Comparison of ENCODE assay signal across 11 cellular contexts in genomic region chr2:101341421-101341820, GRCh38. TPM values are rescaled to one million over a fixed set of nuclear protein-coding genes. Genes with fewer than 3 reads are reported as not detected.
A peak's percentile ranks its signal among the peaks of the same experiment; 100 is the strongest.
DNase-seq lines count a peak whose midpoint lies in the region; ATAC-seq and TF ChIP-seq lines count a peak whose summit lies in the region.
"Had no signal": no experiment of that assay in that cellular context is flagged by ENCODE, and none has a peak within 500 bp of the region (broad histone marks: within the 10 kb centered on the region; RNA-seq: fewer than 3 reads in every experiment).

No MANE protein-coding gene starts in this region.

- DNase-seq in NCI-H1694 treated with DMSO at 0.1 percent for 48 hours (lab: John Stamatoyannopoulos, UW) (peak; percentile 3), NCI-H1694 (lab: John Stamatoyannopoulos, UW) (no peak), SK-MEL-5 (ENCODE audit: low read depth, low spot score) (peak; percentile 40), omental fat pad (ENCODE audit: low spot score) (no peak)
- peak; percentile 48 to 61 for DNase-seq in stimulated activated CD4-positive, alpha-beta T cell treated with anti-CD3 and anti-CD28 coated beads, Interleukin-2, amount 100 ng/mL, for 24 hours

- H3K36me3 Mint-ChIP-seq in activated T-helper 17 cell treated with anti-CD3 and anti-CD28 coated beads, Interleukin-2, amount 50 U/mL, for 72 hours (ENCODE audit: low read depth) = no peaks in the 10 kb centered on the region

- peak; percentile 77 for ATAC-seq in activated T-helper 17 cell treated with anti-CD3 and anti-CD28 coated beads, Interleukin-2, amount 50 U/mL, for 72 hours (replicated peaks)
- ATAC-seq in HG03571 (IDR thresholded peaks at IDR 0.05; ENCODE audit: unreplicated experiment) (no peak), omental fat pad (ENCODE audit: low FRiP score) (no peak), GM18909 (IDR thresholded peaks at IDR 0.05; ENCODE audit: poor library complexity, unreplicated experiment) (no peak)

- H3K4me3 Mint-ChIP-seq in activated T-helper 17 cell treated with anti-CD3 and anti-CD28 coated beads, Interleukin-2, amount 50 U/mL, for 72 hours = peak overlapping the region; percentile 55
- H3K4me3 Mint-ChIP-seq: activated T-helper 1 cell treated with anti-CD3 and anti-CD28 coated beads, Interleukin-12 subunit alpha, Interleukin-12 subunit beta, Interleukin-2, Interleukin-4 antibody, amounts not matched to agents 30 ng/mL and 10 ng/mL and 1 ng/mL, durations not matched to agents 14 hours and 24 hours and 36 hours; nephron progenitor cell; stimulated activated naive CD8-positive, alpha-beta T cell treated with anti-CD3 and anti-CD28 coated beads, Interleukin-15, Interleukin-2, amounts not matched to agents 100 ng/mL and 50 ng/mL, for 24 hours had no signal

- H3K27ac Mint-ChIP-seq in activated T-helper 17 cell treated with anti-CD3 and anti-CD28 coated beads, Interleukin-2, amount 50 U/mL, for 72 hours = no peak overlapping the region
- H3K27ac Mint-ChIP-seq: activated T-helper 1 cell treated with anti-CD3 and anti-CD28 coated beads, Interleukin-12 subunit alpha, Interleukin-12 subunit beta, Interleukin-2, Interleukin-4 antibody, amounts not matched to agents 30 ng/mL and 10 ng/mL and 1 ng/mL, durations not matched to agents 14 hours and 24 hours and 36 hours; nephron progenitor cell; stimulated activated naive CD8-positive, alpha-beta T cell treated with anti-CD3 and anti-CD28 coated beads, Interleukin-15, Interleukin-2, amounts not matched to agents 100 ng/mL and 50 ng/mL, for 24 hours had no signal

- in situ Hi-C loops in SK-MEL-5 (cut with HindIII; ENCODE audit: low pct_unique_long_range_greater_than_20kb, low sequenced_read_pairs) = no loop called here

- no peaks in the 10 kb centered on the region for H3K27me3 Mint-ChIP-seq in activated T-helper 17 cell treated with anti-CD3 and anti-CD28 coated beads, Interleukin-2, amount 50 U/mL, for 72 hours
- H3K27me3 Mint-ChIP-seq: stimulated activated naive CD8-positive, alpha-beta T cell treated with anti-CD3 and anti-CD28 coated beads, Interleukin-15, Interleukin-2, amounts not matched to agents 100 ng/mL and 50 ng/mL, for 24 hours had no signal

- H3K9me3 Mint-ChIP-seq in activated T-helper 17 cell treated with anti-CD3 and anti-CD28 coated beads, Interleukin-2, amount 50 U/mL, for 72 hours = no peaks in the 10 kb centered on the region
- H3K9me3 Mint-ChIP-seq: activated T-helper 1 cell treated with anti-CD3 and anti-CD28 coated beads, Interleukin-12 subunit alpha, Interleukin-12 subunit beta, Interleukin-2, Interleukin-4 antibody, amounts not matched to agents 30 ng/mL and 10 ng/mL and 1 ng/mL, durations not matched to agents 14 hours and 24 hours and 36 hours; stimulated activated naive CD8-positive, alpha-beta T cell treated with anti-CD3 and anti-CD28 coated beads, Interleukin-15, Interleukin-2, amounts not matched to agents 100 ng/mL and 50 ng/mL, for 24 hours had no signal

- peaks cover 21% of the 10 kb centered on the region for H3K4me1 Mint-ChIP-seq in activated T-helper 17 cell treated with anti-CD3 and anti-CD28 coated beads, Interleukin-2, amount 50 U/mL, for 72 hours

- TF ChIP-seq CTCF in omental fat pad (IDR thresholded peaks at IDR 0.05) = no peak

RNA-seq across cellular contexts. Expression of gene RNF149, which starts 32.9 kb away (rescaled TPM):
- 32.9 and 36.2 TPM in 2 replicates for total RNA-seq in SK-MEL-5 (2014; rRNA removed; shearing (Covaris generic))
- 23.2 and 24.3 TPM in 2 replicates for polyA plus RNA-seq in SK-MEL-5 (2015; cell fraction: cytosol; rRNA removed)
- polyA plus RNA-seq in SK-MEL-5 (2015; cell fraction: nucleus; rRNA removed) = 50.1 and 56.6 TPM in 2 replicates
- 100 to 1,000 TPM in 1 of 2 donors, 10 to 100 TPM in 1; 83.5 to 108 TPM for total RNA-seq in activated T-helper 17 cell treated with anti-CD3 and anti-CD28 coated beads, Interleukin-2, amount 50 U/mL, for 72 hours
- total RNA-seq in omental fat pad = 100 to 1,000 TPM in 3 of 4 donors, 10 to 100 TPM in 1; 96.8 to 191 (median 118) TPM

RNA-seq across cellular contexts. Expression of gene CREG2, which starts 45.9 kb away (rescaled TPM):
- total RNA-seq in SK-MEL-5 (2014; rRNA removed; shearing (Covaris generic)) = 0.03 TPM in 1 of 2 replicates, not detected in the other
- 1.2 and 1.7 TPM in 2 replicates for polyA plus RNA-seq in SK-MEL-5 (2015; cell fraction: cytosol; rRNA removed)
- polyA plus RNA-seq in SK-MEL-5 (2015; cell fraction: nucleus; rRNA removed) = not detected in 2 replicates
- total RNA-seq in activated T-helper 17 cell treated with anti-CD3 and anti-CD28 coated beads, Interleukin-2, amount 50 U/mL, for 72 hours = not detected
- under 1 TPM in 1 of 4 donors, not detected in 3; 0.09 TPM for total RNA-seq in omental fat pad
- total RNA-seq: activated T-helper 1 cell treated with anti-CD3 and anti-CD28 coated beads, Interleukin-12 subunit alpha, Interleukin-12 subunit beta, Interleukin-2, Interleukin-4 antibody, amounts not matched to agents 30 ng/mL and 10 ng/mL and 1 ng/mL, durations not matched to agents 14 hours and 24 hours and 36 hours had no signal

Comparison
In these comparisons a context has a peak if more than half of its experiments do, and no peak if none do; other contexts are left out.
1. DNase-seq: peak in NCI-H1694 treated with DMSO at 0.1 percent for 48 hours (single experiment), SK-MEL-5 (single experiment) and stimulated activated CD4-positive, alpha-beta T cell treated with anti-CD3 and anti-CD28 coated beads, Interleukin-2, amount 100 ng/mL, for 24 hours (2 of 2); none in NCI-H1694 (single experiment) and omental fat pad (single experiment).